ENCODE assay signal across 21 cellular contexts in the genomic region with DNA sequence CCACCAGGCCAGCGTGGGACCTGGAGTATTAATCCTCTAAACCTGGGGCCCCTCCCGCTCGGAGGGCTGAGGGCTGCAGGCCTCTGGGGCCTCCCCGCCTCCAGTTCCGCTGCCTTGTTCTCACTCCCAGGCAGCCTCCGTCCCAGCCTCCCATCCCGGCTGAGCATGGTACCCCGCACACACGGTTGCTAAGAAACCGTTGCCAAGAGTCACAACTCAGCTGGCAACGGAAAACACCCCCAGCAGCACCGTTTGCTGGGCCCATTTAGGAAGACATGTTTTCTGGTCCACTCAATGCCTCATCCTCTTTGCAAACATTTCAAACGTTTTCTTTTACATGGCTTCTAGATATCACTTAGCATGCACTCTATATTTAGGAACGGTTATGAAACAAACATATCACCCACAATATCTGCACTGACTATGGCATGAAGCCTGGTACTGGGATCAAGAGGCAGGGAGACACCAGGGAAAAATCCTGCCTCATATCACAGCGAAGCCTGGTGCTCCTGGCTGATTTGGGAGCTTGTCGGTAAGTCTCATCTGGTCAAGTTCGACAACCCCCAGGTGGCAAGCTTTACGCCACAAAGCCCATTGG.
DNase-seq lines count a peak whose midpoint lies in the region; ATAC-seq and TF ChIP-seq lines count a peak whose summit lies in the region.
"Had no signal": no experiment of that assay in that cellular context is flagged by ENCODE, and none has a peak within 500 bp of the region (broad histone marks: within the 10 kb centered on the region; RNA-seq: fewer than 3 reads in every experiment).

No MANE protein-coding gene starts in this region.

- H2AFZ ChIP-seq in GM23338 (no peak overlapping the region), neural progenitor cell (replicated peaks) (no peak overlapping the region)

- no peaks in the 10 kb centered on the region for H3F3A ChIP-seq in GM23338 (replicated peaks; ENCODE audit: low read depth)
- peaks cover 2% of the 10 kb centered on the region for H3F3A ChIP-seq in neural progenitor cell (ENCODE audit: low read depth)

- H3K4me2 ChIP-seq in GM23338 (no peak overlapping the region), neural progenitor cell (no peak overlapping the region)

- H3K4me1 ChIP-seq in GM23338 (ENCODE audit: insufficient read depth) = no peaks in the 10 kb centered on the region; the same call in 1 of the 2 replicates
- peaks cover 6% of the 10 kb centered on the region for H3K4me1 ChIP-seq in neural progenitor cell

- H3K36me3 Mint-ChIP-seq in GM23338 (ENCODE audit: low read depth) (peaks cover 3% of the 10 kb centered on the region; the same call in 1 of the 3 replicates), glutamatergic neuron (ENCODE audit: unreplicated experiment) (no peaks in the 10 kb centered on the region), neural progenitor cell (no peaks in the 10 kb centered on the region)

- no peak overlapping the region for H3K4me3 ChIP-seq in GM23338
- H3K4me3 ChIP-seq in neural progenitor cell = no peak overlapping the region

- peaks cover 7% of the 10 kb centered on the region; the same call in 1 of the 2 replicates for H4K20me1 ChIP-seq in GM23338 (replicated peaks; ENCODE audit: insufficient read depth)
- peaks cover 13% of the 10 kb centered on the region for H4K20me1 ChIP-seq in neural progenitor cell (ENCODE audit: low read depth)

- no peak overlapping the region for H3K27ac Mint-ChIP-seq in GM23338
- no peak overlapping the region for H3K27ac Mint-ChIP-seq in glutamatergic neuron (ENCODE audit: unreplicated experiment)
- H3K27ac Mint-ChIP-seq in neural progenitor cell = peak overlapping the region; percentile 34
- H3K27ac Mint-ChIP-seq: activated naive CD8-positive, alpha-beta T cell treated with anti-CD3 and anti-CD28 coated beads, Interleukin-2, amount 50 U/mL, for 24 hours; CD4-positive, alpha-beta T cell; T-helper 2 cell treated with Interferon-gamma antibody and Interleukin-4, amounts not matched to agents 5 μg/mL and 100 μg/mL, for 36 hours had no signal

- H3K4me1 Mint-ChIP-seq in GM23338 = peaks cover 26% of the 10 kb centered on the region
- H3K4me1 Mint-ChIP-seq in glutamatergic neuron (ENCODE audit: low read depth, unreplicated experiment) = peaks cover 24% of the 10 kb centered on the region
- H3K4me1 Mint-ChIP-seq in neural progenitor cell = peaks cover 36% of the 10 kb centered on the region
- H3K4me1 Mint-ChIP-seq: activated naive CD8-positive, alpha-beta T cell treated with anti-CD3 and anti-CD28 coated beads, Interleukin-2, amount 50 U/mL, for 24 hours had no signal

- ATAC-seq in GM23338 = peak; percentile 9; the same call in 1 of the 3 replicates
- ATAC-seq: activated naive CD8-positive, alpha-beta T cell treated with anti-CD3 and anti-CD28 coated beads, Interleukin-2, amount 50 U/mL, for 24 hours; left ventricle myocardium superior had no signal

- H3K9ac ChIP-seq in neural progenitor cell = no peak overlapping the region

- H3K9me3 Mint-ChIP-seq in GM23338 = no peaks in the 10 kb centered on the region; the same call in 2 of the 3 replicates
- no peaks in the 10 kb centered on the region for H3K9me3 Mint-ChIP-seq in glutamatergic neuron (ENCODE audit: unreplicated experiment)
- H3K9me3 Mint-ChIP-seq in neural progenitor cell = peaks cover 2% of the 10 kb centered on the region
- H3K9me3 Mint-ChIP-seq: activated naive CD8-positive, alpha-beta T cell treated with anti-CD3 and anti-CD28 coated beads, Interleukin-2, amount 50 U/mL, for 24 hours; CD4-positive, alpha-beta T cell; T-helper 2 cell treated with Interferon-gamma antibody and Interleukin-4, amounts not matched to agents 5 μg/mL and 100 μg/mL, for 36 hours had no signal

- H3K27me3 Mint-ChIP-seq in GM23338 (ENCODE audit: insufficient read depth, low read depth, poor library complexity) = peaks cover 25% of the 10 kb centered on the region
- peaks cover 2% of the 10 kb centered on the region for H3K27me3 Mint-ChIP-seq in glutamatergic neuron (ENCODE audit: unreplicated experiment)
- H3K27me3 Mint-ChIP-seq in neural progenitor cell (ENCODE audit: insufficient read depth, low read depth) = peaks cover 8% of the 10 kb centered on the region
- H3K27me3 Mint-ChIP-seq: activated naive CD8-positive, alpha-beta T cell treated with anti-CD3 and anti-CD28 coated beads, Interleukin-2, amount 50 U/mL, for 24 hours had no signal

- no peaks in the 10 kb centered on the region for H3K9me3 ChIP-seq in neural progenitor cell (ENCODE audit: low read depth)
- H3K9me3 ChIP-seq: neutrophil had no signal

- H3K27me3 ChIP-seq in GM23338 (ENCODE audit: insufficient read depth) (no peaks in the 10 kb centered on the region), neural progenitor cell (no peaks in the 10 kb centered on the region)

- DNase-seq in GM23338 (ENCODE audit: low spot score) = no peak
- DNase-seq in NCI-H69 (lab: John Stamatoyannopoulos, UW) = peak; percentile 29
- peak; percentile 45 for DNase-seq in glutamatergic neuron
- peak; percentile 57 for DNase-seq in neural progenitor cell (ENCODE audit: low spot score)
- no peak for DNase-seq in iPS-NIHi7 (ENCODE audit: extremely low spot score)
- no peak for DNase-seq in OCI-M1 (lab: John Stamatoyannopoulos, UW)
- no peak for DNase-seq in stimulated activated CD4-positive, alpha-beta T cell treated with anti-CD3 and anti-CD28 coated beads, Interleukin-15, amount 100 ng/mL, for 24 hours
- DNase-seq in NCI-H510A (lab: John Stamatoyannopoulos, UW) = no peak
- DNase-seq: activated CD4-positive, alpha-beta T cell treated with anti-CD3 and anti-CD28 coated beads, Interleukin-2, amount 50 U/mL, for 4 hours; activated effector memory CD4-positive, alpha-beta T cell treated with Interleukin-2 at 50 U/mL for 16 hours; activated naive CD8-positive, alpha-beta T cell treated with anti-CD3 and anti-CD28 coated beads, Interleukin-2, amount 50 U/mL, for 24 hours; CD4-positive, alpha-beta T cell; Karpas-422; left ventricle myocardium superior; NCI-H1930; stimulated activated CD4-positive, alpha-beta T cell treated with anti-CD3 and anti-CD28 coated beads, Interleukin-4, amount 100 ng/mL, for 1 hour; stimulated activated naive CD4-positive, alpha-beta T cell had no signal

- no peaks in the 10 kb centered on the region for H3K9me2 ChIP-seq in GM23338 (ENCODE audit: insufficient read depth)

- H3K36me3 ChIP-seq in GM23338 (ENCODE audit: insufficient read depth) = no peaks in the 10 kb centered on the region
- no peaks in the 10 kb centered on the region for H3K36me3 ChIP-seq in neural progenitor cell
- H3K36me3 ChIP-seq: neutrophil had no signal

- H3K79me2 ChIP-seq in GM23338 (replicated peaks; ENCODE audit: insufficient read depth) (peaks cover 19% of the 10 kb centered on the region), neural progenitor cell (ENCODE audit: low read depth) (no peaks in the 10 kb centered on the region)

- H3K4me3 Mint-ChIP-seq in GM23338 (no peak overlapping the region), glutamatergic neuron (ENCODE audit: unreplicated experiment) (no peak overlapping the region), neural progenitor cell (peak overlapping the region; percentile 8)
- H3K4me3 Mint-ChIP-seq: activated naive CD8-positive, alpha-beta T cell treated with anti-CD3 and anti-CD28 coated beads, Interleukin-2, amount 50 U/mL, for 24 hours; CD4-positive, alpha-beta T cell; T-helper 2 cell treated with Interferon-gamma antibody and Interleukin-4, amounts not matched to agents 5 μg/mL and 100 μg/mL, for 36 hours had no signal

- H3K27ac ChIP-seq in GM23338 (ENCODE audit: low read depth) = no peak overlapping the region
- H3K27ac ChIP-seq in neural progenitor cell = no peak overlapping the region
- H3K27ac ChIP-seq: neutrophil, RWPE1, VCaP had no signal

- TF ChIP-seq CTCF in GM23338 (conservative IDR thresholded peaks at IDR 0.05; ENCODE audit: low read depth in 2 of 2) = no peak
- no peak for TF ChIP-seq CTCF in glutamatergic neuron (IDR thresholded peaks at IDR 0.05; ENCODE audit: partially characterized antibody, unreplicated experiment)
- TF ChIP-seq CTCF in neural progenitor cell (IDR thresholded peaks at IDR 0.05) = no peak

TF ChIP-seq in GM23338, 12 proteins besides CTCF, POLR2A, EP300 and RAD21 (continues in another document):
- TF ChIP-seq EZH2 (IDR thresholded peaks at IDR 0.05; ENCODE audit: low read depth, unreplicated experiment) (no peak), EZH2phosphoT487 (IDR thresholded peaks at IDR 0.05; ENCODE audit: unreplicated experiment) (no peak)
- TF ChIP-seq, protein P1, sequence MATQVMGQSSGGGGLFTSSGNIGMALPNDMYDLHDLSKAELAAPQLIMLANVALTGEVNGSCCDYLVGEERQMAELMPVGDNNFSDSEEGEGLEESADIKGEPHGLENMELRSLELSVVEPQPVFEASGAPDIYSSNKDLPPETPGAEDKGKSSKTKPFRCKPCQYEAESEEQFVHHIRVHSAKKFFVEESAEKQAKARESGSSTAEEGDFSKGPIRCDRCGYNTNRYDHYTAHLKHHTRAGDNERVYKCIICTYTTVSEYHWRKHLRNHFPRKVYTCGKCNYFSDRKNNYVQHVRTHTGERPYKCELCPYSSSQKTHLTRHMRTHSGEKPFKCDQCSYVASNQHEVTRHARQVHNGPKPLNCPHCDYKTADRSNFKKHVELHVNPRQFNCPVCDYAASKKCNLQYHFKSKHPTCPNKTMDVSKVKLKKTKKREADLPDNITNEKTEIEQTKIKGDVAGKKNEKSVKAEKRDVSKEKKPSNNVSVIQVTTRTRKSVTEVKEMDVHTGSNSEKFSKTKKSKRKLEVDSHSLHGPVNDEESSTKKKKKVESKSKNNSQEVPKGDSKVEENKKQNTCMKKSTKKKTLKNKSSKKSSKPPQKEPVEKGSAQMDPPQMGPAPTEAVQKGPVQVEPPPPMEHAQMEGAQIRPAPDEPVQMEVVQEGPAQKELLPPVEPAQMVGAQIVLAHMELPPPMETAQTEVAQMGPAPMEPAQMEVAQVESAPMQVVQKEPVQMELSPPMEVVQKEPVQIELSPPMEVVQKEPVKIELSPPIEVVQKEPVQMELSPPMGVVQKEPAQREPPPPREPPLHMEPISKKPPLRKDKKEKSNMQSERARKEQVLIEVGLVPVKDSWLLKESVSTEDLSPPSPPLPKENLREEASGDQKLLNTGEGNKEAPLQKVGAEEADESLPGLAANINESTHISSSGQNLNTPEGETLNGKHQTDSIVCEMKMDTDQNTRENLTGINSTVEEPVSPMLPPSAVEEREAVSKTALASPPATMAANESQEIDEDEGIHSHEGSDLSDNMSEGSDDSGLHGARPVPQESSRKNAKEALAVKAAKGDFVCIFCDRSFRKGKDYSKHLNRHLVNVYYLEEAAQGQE (IDR thresholded peaks at IDR 0.05; ENCODE audit: unreplicated experiment) = no peak

Comparison
In these comparisons a context has a peak if more than half of its experiments do, and no peak if none do; other contexts are left out.
1. DNase-seq: peak in NCI-H69 (single experiment), glutamatergic neuron (single experiment) and neural progenitor cell (single experiment); none in GM23338 (single experiment), iPS-NIHi7 (single experiment), OCI-M1 (single experiment), stimulated activated CD4-positive, alpha-beta T cell treated with anti-CD3 and anti-CD28 coated beads, Interleukin-15, amount 100 ng/mL, for 24 hours (single experiment) and NCI-H510A (single experiment).